ENCODE assay signal across 10 cellular contexts in the genomic region with DNA sequence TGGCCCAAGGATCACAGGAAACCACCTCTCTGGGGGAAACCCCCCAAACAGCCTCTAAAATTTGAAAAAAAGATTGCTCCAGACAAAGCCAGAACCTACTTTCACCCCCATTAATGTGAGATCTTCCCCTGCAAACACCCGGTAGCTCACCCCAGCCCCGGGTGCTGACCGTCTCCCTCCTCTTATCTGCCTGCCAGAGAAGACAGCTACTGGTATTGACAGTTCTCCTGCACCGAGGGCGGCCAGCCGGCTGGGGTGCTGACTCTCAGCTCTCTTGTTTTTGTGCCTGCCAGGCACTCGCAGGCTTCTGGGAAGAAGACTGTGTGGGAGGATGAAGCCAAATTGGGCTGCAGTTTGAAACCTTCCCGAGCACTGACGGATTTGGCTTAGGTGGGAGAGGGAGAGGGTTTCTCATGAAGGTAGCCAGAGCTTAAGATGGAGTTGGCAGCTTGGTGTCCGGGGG. TPM values are rescaled to one million over a fixed set of nuclear protein-coding genes. Genes with fewer than 3 reads are reported as not detected.
A peak's percentile ranks its signal among the peaks of the same experiment; 100 is the strongest.
DNase-seq lines count a peak whose midpoint lies in the region; ATAC-seq and TF ChIP-seq lines count a peak whose summit lies in the region.
"Had no signal": no experiment of that assay in that cellular context is flagged by ENCODE, and none has a peak within 500 bp of the region (broad histone marks: within the 10 kb centered on the region; RNA-seq: fewer than 3 reads in every experiment).

No MANE protein-coding gene starts in this region.

- peak overlapping the region; percentile 86 for H3K4me3 Mint-ChIP-seq in activated naive CD4-positive, alpha-beta T cell treated with anti-CD3 and anti-CD28 coated beads, Interleukin-2, amount 10 ng/mL, durations not matched to agents 7 days and 5 days
- peak overlapping the region; percentile 81 to 98 (median 90) for H3K4me3 Mint-ChIP-seq in immature natural killer cell
- H3K4me3 Mint-ChIP-seq in stimulated activated naive CD8-positive, alpha-beta T cell treated with anti-CD3 and anti-CD28 coated beads, Interleukin-15, amount 100 ng/mL, for 72 hours: peak overlapping the region; percentile 88 to 93

- no peak overlapping the region for H3K9ac ChIP-seq in SK-N-SH

- H3K9me2 ChIP-seq in SK-N-SH: no peaks in the 10 kb centered on the region

- H3K27ac ChIP-seq in SK-N-SH (ENCODE audit: low read depth in 2 of 2, low read length in 1 of 2): no peak overlapping the region

- no peak overlapping the region for H2AFZ ChIP-seq in SK-N-SH (ENCODE audit: low read depth)

- H3K4me3 ChIP-seq in SK-N-SH (ENCODE audit: low read depth in 2 of 2, low read length in 1 of 2): no peak overlapping the region

- no peak for TF ChIP-seq RAD21 in SK-N-SH (IDR thresholded peaks at IDR 0.05; ENCODE audit: low read length)

- no peak for ATAC-seq in stimulated activated naive CD8-positive, alpha-beta T cell treated with anti-CD3 and anti-CD28 coated beads, Interleukin-15, amount 100 ng/mL, for 72 hours
- ATAC-seq in GM18907 (IDR thresholded peaks at IDR 0.05; ENCODE audit: unreplicated experiment): no peak
- ATAC-seq: left colon had no signal

- no peaks in the 10 kb centered on the region for H3K9me3 ChIP-seq in SK-N-SH

- no peak for TF ChIP-seq EP300 in SK-N-SH (IDR thresholded peaks at IDR 0.05; ENCODE audit: borderline replicate concordance in 1 of 2, low read depth in 1 of 2, low read length in 1 of 2)

- H3K4me2 ChIP-seq in SK-N-SH: no peak overlapping the region

- H4K20me1 ChIP-seq in SK-N-SH (ENCODE audit: insufficient read depth): no peaks in the 10 kb centered on the region

- peaks cover 71% of the 10 kb centered on the region for H3K4me1 Mint-ChIP-seq in activated naive CD4-positive, alpha-beta T cell treated with anti-CD3 and anti-CD28 coated beads, Interleukin-2, amount 10 ng/mL, durations not matched to agents 7 days and 5 days
- peaks cover 82 to 86% of the 10 kb centered on the region in 2 donors for H3K4me1 Mint-ChIP-seq in immature natural killer cell
- peaks cover 68% of the 10 kb centered on the region for H3K4me1 Mint-ChIP-seq in stimulated activated naive CD8-positive, alpha-beta T cell treated with anti-CD3 and anti-CD28 coated beads, Interleukin-15, amount 100 ng/mL, for 72 hours

- peak; percentile 30 for DNase-seq in NK-92 treated with Interleukin-12 subunit alpha and Interleukin-12 subunit beta, amount 100 ng/mL, for 24 hours (lab: John Stamatoyannopoulos, UW)
- DNase-seq in NK-92 (lab: John Stamatoyannopoulos, UW; ENCODE audit: unreplicated experiment): no peak
- peak; percentile 49 for DNase-seq in activated naive CD4-positive, alpha-beta T cell treated with anti-CD3 and anti-CD28 coated beads, Interleukin-2, amount 10 ng/mL, durations not matched to agents 7 days and 5 days
- peak; percentile 47 to 61 (median 52) for DNase-seq in immature natural killer cell
- no peak for DNase-seq in stimulated activated naive CD8-positive, alpha-beta T cell treated with anti-CD3 and anti-CD28 coated beads, Interleukin-15, amount 100 ng/mL, for 72 hours
- DNase-seq in kidney tubule cell (ENCODE audit: low spot score): no peak
- DNase-seq in SK-N-SH: no peak
- DNase-seq: NCI-H2029 treated with DMSO at 0.1 percent for 48 hours had no signal

- H3K27ac Mint-ChIP-seq in activated naive CD4-positive, alpha-beta T cell treated with anti-CD3 and anti-CD28 coated beads, Interleukin-2, amount 10 ng/mL, durations not matched to agents 7 days and 5 days: peak overlapping the region; percentile 93
- peak overlapping the region; percentile 88 to 99 (median 97) for H3K27ac Mint-ChIP-seq in immature natural killer cell
- H3K27ac Mint-ChIP-seq in stimulated activated naive CD8-positive, alpha-beta T cell treated with anti-CD3 and anti-CD28 coated beads, Interleukin-15, amount 100 ng/mL, for 72 hours: peak overlapping the region; percentile 86 to 99

- H3K36me3 ChIP-seq in SK-N-SH (replicated peaks in 1 of 2; ENCODE audit: control insufficient read depth in 1 of 2, insufficient read depth in 2 of 2, low read length in 1 of 2): no peaks in the 10 kb centered on the region

- H3K4me1 ChIP-seq in SK-N-SH (ENCODE audit: control insufficient read depth in 1 of 2, insufficient read depth in 2 of 2, low read depth in 1 of 2, low read length in 1 of 2): peaks cover 0 to 10% of the 10 kb centered on the region in 2 experiments; a peak in 2 of 4 replicates

- 91% methylated on average over 4 of the region's 10 CpGs for WGBS in SK-N-SH (ENCODE audit: low lambda C conversion rate)

- no peaks in the 10 kb centered on the region for H3K9me3 Mint-ChIP-seq in activated naive CD4-positive, alpha-beta T cell treated with anti-CD3 and anti-CD28 coated beads, Interleukin-2, amount 10 ng/mL, durations not matched to agents 7 days and 5 days
- no peaks in the 10 kb centered on the region for H3K9me3 Mint-ChIP-seq in immature natural killer cell
- H3K9me3 Mint-ChIP-seq in stimulated activated naive CD8-positive, alpha-beta T cell treated with anti-CD3 and anti-CD28 coated beads, Interleukin-15, amount 100 ng/mL, for 72 hours: no peaks in the 10 kb centered on the region

- POLR2A ChIA-PET in SK-N-SH (lab: Yijun Ruan, JAX): interaction anchor here (0.6 kb wide), 1 partner anchor 13 kb away, joined by 3 read pairs; no protein-coding TSS in a partner anchor

- no peaks in the 10 kb centered on the region for H3K27me3 Mint-ChIP-seq in activated naive CD4-positive, alpha-beta T cell treated with anti-CD3 and anti-CD28 coated beads, Interleukin-2, amount 10 ng/mL, durations not matched to agents 7 days and 5 days
- peaks cover 4 to 26% (median 21%) of the 10 kb centered on the region in 3 donors for H3K27me3 Mint-ChIP-seq in immature natural killer cell (ENCODE audit: low read depth in 3 of 3)
- H3K27me3 Mint-ChIP-seq in stimulated activated naive CD8-positive, alpha-beta T cell treated with anti-CD3 and anti-CD28 coated beads, Interleukin-15, amount 100 ng/mL, for 72 hours: no peaks in the 10 kb centered on the region

- no peak for TF ChIP-seq CTCF in SK-N-SH (IDR thresholded peaks at IDR 0.05)

- no peaks in the 10 kb centered on the region; the same call in 1 of the 2 replicates for H3K27me3 ChIP-seq in SK-N-SH (ENCODE audit: insufficient read depth)

- CTCF ChIA-PET in activated naive CD4-positive, alpha-beta T cell treated with anti-CD3 and anti-CD28 coated beads, Interleukin-2, amount 10 ng/mL, durations not matched to agents 7 days and 5 days (lab: Charles Lee): interaction anchor here (0.8 to 19.4 kb wide), 10 partner anchors 12 to 108 kb away, joined by 3 to 414 read pairs (median 4); no protein-coding TSS in a partner anchor
- CTCF ChIA-PET in SK-N-SH (lab: Yijun Ruan, JAX): interaction anchor here (0.6 to 6.8 kb wide), 9 partner anchors 9 to 109 kb away, joined by 3 to 67 read pairs (median 7); no protein-coding TSS in a partner anchor

- H3K79me2 ChIP-seq in SK-N-SH (ENCODE audit: insufficient read depth): no peaks in the 10 kb centered on the region

- H3K36me3 Mint-ChIP-seq in activated naive CD4-positive, alpha-beta T cell treated with anti-CD3 and anti-CD28 coated beads, Interleukin-2, amount 10 ng/mL, durations not matched to agents 7 days and 5 days: peaks cover 34% of the 10 kb centered on the region
- peaks cover 3 to 11% (median 3%) of the 10 kb centered on the region in 3 donors for H3K36me3 Mint-ChIP-seq in immature natural killer cell

- H3F3A ChIP-seq in SK-N-SH (replicated peaks; ENCODE audit: insufficient read depth): no peaks in the 10 kb centered on the region

TF ChIP-seq in SK-N-SH, 30 proteins besides CTCF, POLR2A, EP300 and RAD21:
- TF ChIP-seq TAF1 (IDR thresholded peaks at IDR 0.05; ENCODE audit: borderline replicate concordance, low read depth, low read length) (no peak), GATA2 (CRISPR knock-in tag; IDR thresholded peaks at IDR 0.05) (no peak), RXRA (IDR thresholded peaks at IDR 0.05; ENCODE audit: borderline replicate concordance, low read depth) (no peak), FOXM1 (IDR thresholded peaks at IDR 0.05; ENCODE audit: low read depth) (no peak), RFX5 (IDR thresholded peaks at IDR 0.05; ENCODE audit: low read length) (no peak), FOXJ3 (CRISPR knock-in tag; IDR thresholded peaks at IDR 0.05) (no peak), EZH2phosphoT487 (IDR thresholded peaks at IDR 0.05; ENCODE audit: borderline replicate concordance, low read depth) (no peak), SIN3A (IDR thresholded peaks at IDR 0.05; ENCODE audit: borderline replicate concordance, low read depth, low read length) (no peak)

RNA-seq across cellular contexts. Expression of a gene that starts 48.2 kb away (rescaled TPM):
- polyA plus RNA-seq in immature natural killer cell: 100 to 1,000 TPM; 218 to 459 (median 310) TPM
- 1.7 and 2.2 TPM in 2 replicates for polyA plus RNA-seq in SK-N-SH (2012; rRNA removed)
- 1.6 and 1.8 TPM in 2 replicates for polyA plus RNA-seq in SK-N-SH (2012; cell fraction: cytosol; rRNA removed)
- polyA plus RNA-seq in SK-N-SH (2012; cell fraction: nucleus; rRNA removed): 4.4 and 5.0 TPM in 2 replicates

RNA-seq across cellular contexts. Expression of a gene that starts 56.8 kb away (rescaled TPM):
- polyA plus RNA-seq in immature natural killer cell (10 to 100 TPM; 12.9 to 24.2 (median 20.8) TPM), SK-N-SH (2012; rRNA removed) (59.5 and 83.2 TPM in 2 replicates)
- polyA plus RNA-seq in SK-N-SH (2012; cell fraction: cytosol; rRNA removed): 55.4 and 68.8 TPM in 2 replicates
- 77.6 and 111 TPM in 2 replicates for polyA plus RNA-seq in SK-N-SH (2012; cell fraction: nucleus; rRNA removed)

Comparison
In these comparisons a context has a peak if more than half of its experiments do, and no peak if none do; other contexts are left out.
1. DNase-seq: peak in NK-92 treated with Interleukin-12 subunit alpha and Interleukin-12 subunit beta, amount 100 ng/mL, for 24 hours (single experiment), activated naive CD4-positive, alpha-beta T cell treated with anti-CD3 and anti-CD28 coated beads, Interleukin-2, amount 10 ng/mL, durations not matched to agents 7 days and 5 days (single experiment) and immature natural killer cell (3 of 3); none in NK-92 (single experiment), stimulated activated naive CD8-positive, alpha-beta T cell treated with anti-CD3 and anti-CD28 coated beads, Interleukin-15, amount 100 ng/mL, for 72 hours (0 of 2), kidney tubule cell (single experiment) and SK-N-SH (single experiment).
2. RNA of a gene that starts 48.2 kb away (polyA plus RNA-seq): 218 to 459 TPM in immature natural killer cell; 1.6 to 5.0 TPM in SK-N-SH; every median in the first group is over 10 times any median in the second.
3. Peak in every context shown above with its lines, with median percentiles within 50 percentile points of each other: H3K27ac Mint-ChIP-seq and H3K4me3 Mint-ChIP-seq.